ENCODE assay signal across 3 cellular contexts in genomic region chr2:241852981-241853631, GRCh38.
TF ChIP-seq lines count a peak whose summit lies in the region.

No MANE protein-coding gene starts in this region.

TF ChIP-seq in SK-N-SH, 30 proteins besides CTCF, POLR2A, EP300 and RAD21:
- TF ChIP-seq SIN3A (IDR thresholded peaks at IDR 0.05; ENCODE audit: borderline replicate concordance, low read depth, low read length), result no peak
- TF ChIP-seq RXRA (IDR thresholded peaks at IDR 0.05; ENCODE audit: borderline replicate concordance, low read depth), result no peak
- no peak for TF ChIP-seq TAF1 (IDR thresholded peaks at IDR 0.05; ENCODE audit: borderline replicate concordance, low read depth, low read length)
- TF ChIP-seq PBX3 (IDR thresholded peaks at IDR 0.05), result no peak
- TF ChIP-seq MAX (IDR thresholded peaks at IDR 0.05; ENCODE audit: low read depth), result no peak
- TF ChIP-seq GABPA (IDR thresholded peaks at IDR 0.05; ENCODE audit: low read depth), result no peak
- TF ChIP-seq ELF1 (IDR thresholded peaks at IDR 0.05), result no peak
- no peak for TF ChIP-seq YY1 (IDR thresholded peaks at IDR 0.05; ENCODE audit: low read depth)
- no peak for TF ChIP-seq FOSL2 (IDR thresholded peaks at IDR 0.05; ENCODE audit: borderline replicate concordance, low read depth)
- no peak for TF ChIP-seq RCOR1 (IDR thresholded peaks at IDR 0.05; ENCODE audit: low read length)
- TF ChIP-seq CHD2 (IDR thresholded peaks at IDR 0.05; ENCODE audit: low read length, partially characterized antibody), result no peak
- no peak for TF ChIP-seq USF1 (IDR thresholded peaks at IDR 0.05; ENCODE audit: borderline replicate concordance, low read depth)
- TF ChIP-seq MXI1 (IDR thresholded peaks at IDR 0.05; ENCODE audit: low read depth, low read length), result no peak
- TF ChIP-seq IRF3 (IDR thresholded peaks at IDR 0.05; ENCODE audit: low read depth, low read length), result no peak
- no peak for TF ChIP-seq MEF2A (IDR thresholded peaks at IDR 0.05; ENCODE audit: borderline replicate concordance, low read depth)
- TF ChIP-seq SMC3 (IDR thresholded peaks at IDR 0.05; ENCODE audit: low read depth, low read length), result no peak
- TF ChIP-seq POLR2AphosphoS5 (IDR thresholded peaks at IDR 0.05; ENCODE audit: low read depth, low read length), result no peak
- TF ChIP-seq NFIC (IDR thresholded peaks at IDR 0.05; ENCODE audit: borderline replicate concordance), result no peak
TF ChIP-seq in SK-N-SH: peak in this region for 0.

TF ChIP-seq in SK-N-SH treated with all-trans-retinoic acid at 6 μM for 48 hours, 23 proteins besides CTCF, POLR2A, EP300 and RAD21:
- no peak for TF ChIP-seq ZNF565 (CRISPR knock-in tag; conservative IDR thresholded peaks at IDR 0.05; ENCODE audit: low read depth)
- no peak for TF ChIP-seq ZFP30 (CRISPR knock-in tag; IDR thresholded peaks at IDR 0.05)
- no peak for TF ChIP-seq CSRNP3 (CRISPR knock-in tag; IDR thresholded peaks at IDR 0.05)
- no peak for TF ChIP-seq ISL1 (CRISPR knock-in tag; IDR thresholded peaks at IDR 0.05)
- TF ChIP-seq SNAI2 (CRISPR knock-in tag; IDR thresholded peaks at IDR 0.05), result no peak
- no peak for TF ChIP-seq BACH2 (CRISPR knock-in tag; IDR thresholded peaks at IDR 0.05; ENCODE audit: borderline replicate concordance)
- TF ChIP-seq ZNF8 (CRISPR knock-in tag; IDR thresholded peaks at IDR 0.05), result no peak

TF ChIP-seq in IMR-90, 13 proteins besides CTCF, POLR2A, EP300 and RAD21:
- TF ChIP-seq MAZ (IDR thresholded peaks at IDR 0.05; ENCODE audit: borderline replicate concordance, low read depth, low read length) (no peak), USF2 (IDR thresholded peaks at IDR 0.05; ENCODE audit: low read depth, low read length) (no peak), FOS (IDR thresholded peaks at IDR 0.05; ENCODE audit: low read depth, low read length) (no peak), CEBPB (IDR thresholded peaks at IDR 0.05; ENCODE audit: low read depth, low read length) (no peak), SMC3 (IDR thresholded peaks at IDR 0.05; ENCODE audit: low read depth, low read length) (no peak), ELK1 (IDR thresholded peaks at IDR 0.05; ENCODE audit: borderline replicate concordance, low read depth, low read length) (no peak), BHLHE40 (IDR thresholded peaks at IDR 0.05; ENCODE audit: low read depth, low read length) (no peak), RFX5 (IDR thresholded peaks at IDR 0.05; ENCODE audit: low read depth, low read length) (no peak), RCOR1 (IDR thresholded peaks at IDR 0.05; ENCODE audit: insufficient replicate concordance, low read length) (no peak), CHD1 (IDR thresholded peaks at IDR 0.05; ENCODE audit: low read depth, low read length) (no peak), NFE2L2 (IDR thresholded peaks at IDR 0.05; ENCODE audit: low read depth, low read length) (no peak), MXI1 (IDR thresholded peaks at IDR 0.05; ENCODE audit: borderline replicate concordance, low read depth, low read length) (no peak), MAFK (IDR thresholded peaks at IDR 0.05; ENCODE audit: low read depth, low read length) (no peak)
